Comparison of ENCODE assay signal across 7 cellular contexts in genomic region chr7:38660427-38661099, GRCh38. TPM values are rescaled to one million over a fixed set of nuclear protein-coding genes. Genes with fewer than 3 reads are reported as not detected.
DNase-seq lines count a peak whose midpoint lies in the region; ATAC-seq and TF ChIP-seq lines count a peak whose summit lies in the region.

No MANE protein-coding gene starts in this region.

- H3K18ac ChIP-seq in neuronal stem cell (ENCODE audit: low read length) = no peak overlapping the region

- CTCF ChIA-PET in SK-N-SH (lab: Yijun Ruan, JAX) = interaction anchor here (0.6 to 3.4 kb wide), 33 partner anchors 9 to 582 kb away, joined by 3 to 30 read pairs (median 4); partner anchors contain the start of gene AMPH

- no peak overlapping the region for H3K4ac ChIP-seq in neuronal stem cell (ENCODE audit: low read length)

- peak; percentile 77 for TF ChIP-seq RAD21 in SK-N-SH (IDR thresholded peaks at IDR 0.05; ENCODE audit: low read length)

- H3K9me3 ChIP-seq in SK-N-SH (no peaks in the 10 kb centered on the region), neuronal stem cell (replicated peaks in 1 of 2; ENCODE audit: control insufficient read depth in 2 of 2, insufficient read depth in 1 of 2, low read depth in 1 of 2, low read length in 2 of 2) (no peaks in the 10 kb centered on the region)

- TF ChIP-seq CTCF in LNCAP (IDR thresholded peaks at IDR 0.05) (peak; percentile 90), SK-N-SH (IDR thresholded peaks at IDR 0.05) (peak; percentile 93)

- H3K36me3 ChIP-seq in SK-N-SH (replicated peaks in 1 of 2; ENCODE audit: control insufficient read depth in 1 of 2, insufficient read depth in 2 of 2, low read length in 1 of 2) (no peaks in the 10 kb centered on the region), neuronal stem cell (replicated peaks in 1 of 2; ENCODE audit: control insufficient read depth in 2 of 2, insufficient read depth in 2 of 2, low read length in 2 of 2) (no peaks in the 10 kb centered on the region)

- H3K27me3 ChIP-seq in SK-N-SH (ENCODE audit: insufficient read depth) = no peaks in the 10 kb centered on the region
- no peaks in the 10 kb centered on the region for H3K27me3 ChIP-seq in neuronal stem cell (ENCODE audit: control insufficient read depth in 3 of 3, insufficient read depth in 3 of 3, low read depth in 1 of 3, low read length in 3 of 3)

- no peak overlapping the region for H2BK120ac ChIP-seq in neuronal stem cell (ENCODE audit: low read depth, low read length)

- H3K23ac ChIP-seq in neuronal stem cell (ENCODE audit: low read depth, low read length, poor library complexity) = no peak overlapping the region

- no peaks in the 10 kb centered on the region for H3K79me2 ChIP-seq in SK-N-SH (ENCODE audit: insufficient read depth)

- no peak overlapping the region for H2BK15ac ChIP-seq in neuronal stem cell (ENCODE audit: low read length)

- H3K79me1 ChIP-seq in neuronal stem cell (ENCODE audit: low read depth, low read length) = no peaks in the 10 kb centered on the region

- no peak overlapping the region for H4K91ac ChIP-seq in neuronal stem cell (ENCODE audit: low read depth, low read length, poor library complexity)

- H2AFZ ChIP-seq in SK-N-SH (ENCODE audit: low read depth) = no peak overlapping the region; the same call in 1 of the 2 replicates
- H2AFZ ChIP-seq in neuronal stem cell (ENCODE audit: low read length) = peak overlapping the region; percentile 44

- H4K8ac ChIP-seq in neuronal stem cell (ENCODE audit: low read depth, low read length) = no peak overlapping the region

- no peak overlapping the region for H3K27ac ChIP-seq in SK-N-SH (ENCODE audit: low read depth in 2 of 2, low read length in 1 of 2)
- H3K27ac ChIP-seq in neuronal stem cell (replicated peaks; ENCODE audit: low read length) = no peak overlapping the region

- 13% methylated on average over 6 of the region's 6 CpGs for WGBS in SK-N-SH (ENCODE audit: low lambda C conversion rate)
- WGBS in neuronal stem cell (ENCODE audit: extremely low coverage in 2 of 2, insufficient read length in 2 of 2, insufficient replicate concordance in 1 of 2), 2 donors = no CpG with 5 or more reads among the region's 6 CpGs

- H2BK12ac ChIP-seq in neuronal stem cell (ENCODE audit: low read length) = no peak overlapping the region

- H3K4me3 ChIP-seq in SK-N-SH (ENCODE audit: low read depth in 2 of 2, low read length in 1 of 2) (peak overlapping the region in 1 of 2 experiments; percentile 10; a peak in 1 of 4 replicates), neuronal stem cell (ENCODE audit: low read length in 2 of 2) (no peak overlapping the region)

- H2AK5ac ChIP-seq in neuronal stem cell (ENCODE audit: low read depth, low read length) = no peak overlapping the region

- peak; percentile 83 for ATAC-seq in GM21528 (IDR thresholded peaks at IDR 0.05; ENCODE audit: low FRiP score, unreplicated experiment)
- ATAC-seq in esophagus mucosa = peak; percentile 31

- POLR2A ChIA-PET in SK-N-SH (lab: Yijun Ruan, JAX) = no interaction called here

- H2BK5ac ChIP-seq in neuronal stem cell (ENCODE audit: low read length) = no peak overlapping the region

- H3F3A ChIP-seq in SK-N-SH (replicated peaks; ENCODE audit: insufficient read depth) = no peaks in the 10 kb centered on the region

- H3K9me2 ChIP-seq in SK-N-SH = no peaks in the 10 kb centered on the region

- peak; percentile 71 for DNase-seq in GM03348 (ENCODE audit: low spot score)
- peak; percentile 61 for DNase-seq in SK-N-SH
- peak; percentile 36 for DNase-seq in neuronal stem cell (ENCODE audit: low spot score)
- no peak for DNase-seq in epidermal melanocyte (ENCODE audit: insufficient read length, low spot score)

- H3K4me2 ChIP-seq in SK-N-SH (no peak overlapping the region), neuronal stem cell (ENCODE audit: insufficient read depth, low read length, poor library complexity, severe bottlenecking) (no peak overlapping the region)

- H3K9ac ChIP-seq in SK-N-SH (no peak overlapping the region), neuronal stem cell (ENCODE audit: low read depth, low read length, poor library complexity) (no peak overlapping the region)

- H3K14ac ChIP-seq in neuronal stem cell (ENCODE audit: low read length) = no peak overlapping the region

- no peak for TF ChIP-seq EP300 in SK-N-SH (IDR thresholded peaks at IDR 0.05; ENCODE audit: borderline replicate concordance in 1 of 2, low read depth in 1 of 2, low read length in 1 of 2)

- H3K4me1 ChIP-seq in SK-N-SH (ENCODE audit: control insufficient read depth in 1 of 2, insufficient read depth in 2 of 2, low read depth in 1 of 2, low read length in 1 of 2) (no peaks in the 10 kb centered on the region), neuronal stem cell (ENCODE audit: control insufficient read depth in 2 of 2, insufficient read depth in 1 of 2, low read depth in 1 of 2, low read length in 2 of 2) (no peaks in the 10 kb centered on the region)

- H4K20me1 ChIP-seq in SK-N-SH (ENCODE audit: insufficient read depth) = no peaks in the 10 kb centered on the region

TF ChIP-seq in SK-N-SH, 30 proteins besides CTCF, POLR2A, EP300 and RAD21:
- 0 out of 2 replicates have a peak, but pooled peaks have one; percentile 36 for TF ChIP-seq RFX5 (IDR thresholded peaks at IDR 0.05; ENCODE audit: low read length)
- no peak for TF ChIP-seq REST (IDR thresholded peaks at IDR 0.05; ENCODE audit: low read depth, low read length)
- peak; percentile 47; the same call in 1 of the 2 replicates for TF ChIP-seq SMC3 (IDR thresholded peaks at IDR 0.05; ENCODE audit: low read depth, low read length)
TF ChIP-seq in SK-N-SH: peak in this region for 2.

RNA-seq across cellular contexts. Expression of gene AMPH, which starts 29.4 kb away (rescaled TPM):
- 0.05 and 0.08 TPM in 2 replicates for polyA plus RNA-seq in SK-N-SH (2012; rRNA removed)
- polyA plus RNA-seq in SK-N-SH (2012; cell fraction: cytosol; rRNA removed) = 0.07 and 0.15 TPM in 2 replicates
- polyA plus RNA-seq in SK-N-SH (2012; cell fraction: nucleus; rRNA removed) = 0.13 and 0.18 TPM in 2 replicates
- total RNA-seq in esophagus mucosa = 0.16 TPM
- 26.4 TPM for polyA plus RNA-seq in neuronal stem cell (2013, experiment 1 of 2)
- 26.2 TPM for polyA plus RNA-seq in neuronal stem cell (2013, experiment 2 of 2)
